12 cellular contexts compared by ENCODE assay signal in the genomic region with DNA sequence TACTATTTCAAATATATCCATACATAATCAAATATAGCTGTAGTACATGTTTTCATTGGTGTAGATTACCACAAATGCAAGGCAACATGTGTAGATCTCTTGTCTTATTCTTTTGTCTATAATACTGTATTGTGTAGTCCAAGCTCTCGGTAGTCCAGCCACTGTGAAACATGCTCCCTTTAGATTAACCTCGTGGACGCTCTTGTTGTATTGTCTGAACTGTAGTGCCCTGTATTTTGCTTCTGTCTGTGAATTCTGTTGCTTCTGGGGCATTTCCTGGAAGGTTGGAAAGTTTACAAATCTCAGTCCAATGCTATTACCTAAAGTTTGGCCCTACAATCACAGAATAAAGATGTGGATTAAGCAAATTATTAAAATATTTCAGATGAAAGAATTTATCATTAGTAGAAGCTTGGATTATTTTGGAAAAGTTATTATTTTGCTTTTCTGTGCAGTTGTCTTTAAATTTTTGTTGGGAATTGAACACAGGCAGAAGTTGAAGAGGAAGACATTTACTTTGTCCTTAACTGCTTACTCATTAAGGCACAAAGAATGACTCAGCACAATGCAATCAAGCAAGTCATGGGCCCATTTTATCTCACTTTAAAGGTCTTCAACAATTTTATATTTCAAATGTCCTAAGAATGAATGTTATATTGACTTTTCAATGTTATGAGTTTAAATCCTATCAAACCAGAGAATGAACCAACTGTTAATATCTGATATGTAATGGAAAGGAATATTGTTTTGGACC.
A peak's percentile ranks its signal among the peaks of the same experiment; 100 is the strongest.
DNase-seq lines count a peak whose midpoint lies in the region; ATAC-seq and TF ChIP-seq lines count a peak whose summit lies in the region.
"Had no signal": no experiment of that assay in that cellular context is flagged by ENCODE, and none has a peak within 500 bp of the region (broad histone marks: within the 10 kb centered on the region; RNA-seq: fewer than 3 reads in every experiment).

No MANE protein-coding gene starts in this region.

- peak; percentile 17 for DNase-seq in CD1c-positive myeloid dendritic cell (ENCODE audit: extremely low spot score)
- peak; percentile 48 for DNase-seq in astrocyte of the hippocampus (ENCODE audit: low read depth, low spot score)
- peak; percentile 50 for DNase-seq in kidney glomerular epithelial cell (lab: John Stamatoyannopoulos, UW)
- DNase-seq in NCI-H146 (lab: John Stamatoyannopoulos, UW): no peak
- DNase-seq in heart right ventricle: no peak
- no peak for DNase-seq in upper lobe of left lung
- DNase-seq: activated CD4-positive, alpha-beta T cell treated with anti-CD3 and anti-CD28 coated beads, Interleukin-2, amount 50 U/mL, for 48 hours; CD4-positive, alpha-beta T cell; naive thymus-derived CD8-positive, alpha-beta T cell; uterus had no signal

- H3K27me3 ChIP-seq in heart right ventricle (no peaks in the 10 kb centered on the region), upper lobe of left lung (no peaks in the 10 kb centered on the region)
- H3K27me3 ChIP-seq: uterus had no signal

- no peak for TF ChIP-seq EP300 in upper lobe of left lung (IDR thresholded peaks at IDR 0.05)

- no peaks in the 10 kb centered on the region for H3K9me3 ChIP-seq in heart right ventricle
- no peaks in the 10 kb centered on the region for H3K9me3 ChIP-seq in upper lobe of left lung
- H3K9me3 ChIP-seq: uterus had no signal

- TF ChIP-seq CTCF in heart right ventricle (IDR thresholded peaks at IDR 0.05): no peak
- TF ChIP-seq CTCF in upper lobe of left lung (IDR thresholded peaks at IDR 0.05): no peak

- H3K27ac ChIP-seq in heart right ventricle (no peak overlapping the region), upper lobe of left lung (no peak overlapping the region)
- H3K27ac ChIP-seq: uterus had no signal

- H3K4me1 ChIP-seq in heart right ventricle: peaks cover 0 to 8% (median 0%) of the 10 kb centered on the region in 9 donors
- peaks cover 0 to 2% (median 0%) of the 10 kb centered on the region in 4 donors for H3K4me1 ChIP-seq in upper lobe of left lung
- H3K4me1 ChIP-seq: uterus had no signal

- no peak for TF ChIP-seq POLR2A in upper lobe of left lung (IDR thresholded peaks at IDR 0.05)

- intact Hi-C loops in heart right ventricle (cut with DNase I): no loop called here

- H3K36me3 ChIP-seq in heart right ventricle (no peaks in the 10 kb centered on the region), upper lobe of left lung (no peaks in the 10 kb centered on the region)
- H3K36me3 ChIP-seq: uterus had no signal

- H3K4me3 ChIP-seq in heart right ventricle: no peak overlapping the region
- no peak overlapping the region for H3K4me3 ChIP-seq in upper lobe of left lung
- H3K4me3 ChIP-seq: uterus had no signal

- 61 to 72% methylated on average over 3 of the region's 3 CpGs for WGBS in heart right ventricle, 2 donors
- whole genome bisulfite sequencing in upper lobe of left lung, 2 donors: 62 to 72% methylated on average over 3 of the region's 3 CpGs

- ATAC-seq in HG02870 (IDR thresholded peaks at IDR 0.05; ENCODE audit: unreplicated experiment): peak; percentile 53
- no peak for ATAC-seq in heart right ventricle
- ATAC-seq in HG03175 (IDR thresholded peaks at IDR 0.05; ENCODE audit: unreplicated experiment): no peak
- ATAC-seq in upper lobe of left lung (ENCODE audit: low FRiP score in 2 of 2): no peak
- ATAC-seq: naive thymus-derived CD8-positive, alpha-beta T cell had no signal

Comparison
In these comparisons a context has a peak if more than half of its experiments do, and no peak if none do; other contexts are left out.
1. DNase-seq: peak in CD1c-positive myeloid dendritic cell (single experiment), astrocyte of the hippocampus (single experiment) and kidney glomerular epithelial cell (single experiment); none in NCI-H146 (single experiment), heart right ventricle (0 of 2) and upper lobe of left lung (0 of 2).